ENCODE assay signal across 26 cellular contexts in the genomic region with DNA sequence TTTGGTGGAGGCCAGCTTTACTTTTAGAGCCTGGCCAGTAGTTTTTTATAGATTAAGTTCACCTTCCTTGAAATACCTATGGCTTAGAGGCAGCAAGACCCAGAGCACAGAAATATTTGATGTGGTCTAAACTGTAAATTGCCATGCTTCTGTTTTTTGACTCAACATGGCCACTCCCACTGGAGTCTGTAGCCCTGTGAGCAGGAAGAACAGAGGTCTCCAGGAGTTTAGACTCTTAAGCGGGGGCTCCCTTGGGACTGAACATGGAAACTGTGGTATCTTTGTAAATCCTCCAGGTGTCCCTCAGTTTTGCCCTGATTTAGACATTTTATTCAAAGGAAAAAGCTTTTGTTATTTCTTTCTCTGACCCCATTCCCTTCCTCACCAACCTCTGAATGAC.
DNase-seq lines count a peak whose midpoint lies in the region; ATAC-seq and TF ChIP-seq lines count a peak whose summit lies in the region.
"Had no signal": no experiment of that assay in that cellular context is flagged by ENCODE, and none has a peak within 500 bp of the region (broad histone marks: within the 10 kb centered on the region; RNA-seq: fewer than 3 reads in every experiment).

No MANE protein-coding gene starts in this region.

- peaks cover 24% of the 10 kb centered on the region for H3K36me3 Mint-ChIP-seq in activated CD8-positive, alpha-beta memory T cell treated with anti-CD3 and anti-CD28 coated beads, Interleukin-2, amount 10 ng/mL, durations not matched to agents 7 days and 5 days

- TF ChIP-seq CTCF in 22Rv1 (IDR thresholded peaks at IDR 0.05) = no peak

- no peaks in the 10 kb centered on the region for H3K4me1 Mint-ChIP-seq in activated CD8-positive, alpha-beta memory T cell treated with anti-CD3 and anti-CD28 coated beads, Interleukin-2, amount 10 ng/mL, durations not matched to agents 7 days and 5 days

- H3K27me3 Mint-ChIP-seq in activated CD8-positive, alpha-beta memory T cell treated with anti-CD3 and anti-CD28 coated beads, Interleukin-2, amount 10 ng/mL, durations not matched to agents 7 days and 5 days = no peaks in the 10 kb centered on the region
- H3K27me3 Mint-ChIP-seq: activated CD4-positive, alpha-beta memory T cell treated with anti-CD3 and anti-CD28 coated beads, Interleukin-2, amount 10 ng/mL, durations not matched to agents 7 days and 5 days; memory B cell; stimulated activated naive B cell treated with anti-CD40 and anti-IgM and Interleukin-4, amounts not matched to agents 10 μg/mL and 1 μg/mL and 100 μg/mL, for 72 hours had no signal

- peak overlapping the region; percentile 35 for H3K27ac ChIP-seq in 22Rv1
- no peak overlapping the region for H3K27ac ChIP-seq in BLaER1 treated with 17β-estradiol and CSF1 and Interleukin-3, amounts not matched to agents 10 nM and 100 nM
- peak overlapping the region; percentile 44 for H3K27ac ChIP-seq in KOPT-K1 (ENCODE audit: low read depth, low read length, poor library complexity, severe bottlenecking)
- H3K27ac ChIP-seq: C4-2B, pancreas, SK-N-MC had no signal

- peaks cover 16 to 48% (median 42%) of the 10 kb centered on the region in 10 experiments for H3K4me1 ChIP-seq in BLaER1 treated with 17β-estradiol and CSF1 and Interleukin-3, amounts not matched to agents 10 nM and 100 nM
- H3K4me1 ChIP-seq: pancreas had no signal

- peaks cover 0 to 35% (median 9%) of the 10 kb centered on the region in 11 experiments; a peak in 9 of 22 replicates for H3K36me3 ChIP-seq in BLaER1 treated with 17β-estradiol and CSF1 and Interleukin-3, amounts not matched to agents 10 nM and 100 nM
- no peaks in the 10 kb centered on the region; the same call in 1 of the 2 replicates for H3K36me3 ChIP-seq in KOPT-K1 (ENCODE audit: insufficient read depth, low read length)
- H3K36me3 ChIP-seq: pancreas had no signal

- H3K9me3 ChIP-seq in BLaER1 treated with 17β-estradiol and CSF1 and Interleukin-3, amounts not matched to agents 10 nM and 100 nM (replicated peaks in 1 of 11) = peaks cover 5 to 14% (median 9%) of the 10 kb centered on the region in 11 experiments; a peak in 19 of 22 replicates
- no peaks in the 10 kb centered on the region for H3K9me3 ChIP-seq in KOPT-K1 (ENCODE audit: insufficient read depth, low read length, poor library complexity, severe bottlenecking)
- H3K9me3 ChIP-seq: pancreas had no signal

- H3K27ac Mint-ChIP-seq in activated CD8-positive, alpha-beta memory T cell treated with anti-CD3 and anti-CD28 coated beads, Interleukin-2, amount 10 ng/mL, durations not matched to agents 7 days and 5 days = no peak overlapping the region
- H3K27ac Mint-ChIP-seq: activated CD4-positive, alpha-beta memory T cell treated with anti-CD3 and anti-CD28 coated beads, Interleukin-2, amount 10 ng/mL, durations not matched to agents 7 days and 5 days; activated T-helper 1 cell treated with anti-CD3 and anti-CD28 coated beads, Interleukin-12 subunit alpha, Interleukin-12 subunit beta, Interleukin-2, Interleukin-4 antibody, amounts not matched to agents 30 ng/mL and 10 ng/mL and 1 ng/mL, durations not matched to agents 14 hours and 24 hours and 36 hours; memory B cell; neural progenitor cell; stimulated activated naive B cell treated with anti-CD40 and anti-IgM and Interleukin-4, amounts not matched to agents 10 μg/mL and 1 μg/mL and 100 μg/mL, for 72 hours had no signal

- CTCF ChIA-PET in activated CD8-positive, alpha-beta memory T cell treated with anti-CD3 and anti-CD28 coated beads, Interleukin-2, amount 10 ng/mL, durations not matched to agents 7 days and 5 days (lab: Charles Lee) = no interaction called here

- H3K27me3 ChIP-seq in BLaER1 treated with 17β-estradiol and CSF1 and Interleukin-3, amounts not matched to agents 10 nM and 100 nM = no peaks in the 10 kb centered on the region
- H3K27me3 ChIP-seq: neural progenitor cell, pancreas had no signal

- H3K9ac ChIP-seq in BLaER1 treated with 17β-estradiol and CSF1 and Interleukin-3, amounts not matched to agents 10 nM and 100 nM = no peak overlapping the region
- H3K9ac ChIP-seq: neural progenitor cell had no signal

- no peaks in the 10 kb centered on the region for H4K20me1 ChIP-seq in BLaER1 treated with 17β-estradiol and CSF1 and Interleukin-3, amounts not matched to agents 10 nM and 100 nM

- ATAC-seq in activated CD8-positive, alpha-beta memory T cell treated with anti-CD3 and anti-CD28 coated beads, Interleukin-2, amount 10 ng/mL, durations not matched to agents 7 days and 5 days = no peak
- ATAC-seq: left lobe of liver; pancreas; PC-3; stimulated activated naive B cell treated with anti-CD40 and anti-IgM and Interleukin-4, amounts not matched to agents 10 μg/mL and 1 μg/mL and 100 μg/mL, for 72 hours had no signal

- H3K4me3 ChIP-seq in BLaER1 treated with 17β-estradiol and CSF1 and Interleukin-3, amounts not matched to agents 10 nM and 100 nM = no peak overlapping the region
- H3K4me3 ChIP-seq: neural progenitor cell, pancreas, SK-N-MC had no signal

- H3K9me3 Mint-ChIP-seq in activated CD8-positive, alpha-beta memory T cell treated with anti-CD3 and anti-CD28 coated beads, Interleukin-2, amount 10 ng/mL, durations not matched to agents 7 days and 5 days (ENCODE audit: low read depth) = peaks cover under 1% of the 10 kb centered on the region

- H3K4me3 Mint-ChIP-seq in activated CD8-positive, alpha-beta memory T cell treated with anti-CD3 and anti-CD28 coated beads, Interleukin-2, amount 10 ng/mL, durations not matched to agents 7 days and 5 days = no peak overlapping the region
- H3K4me3 Mint-ChIP-seq: activated CD4-positive, alpha-beta memory T cell treated with anti-CD3 and anti-CD28 coated beads, Interleukin-2, amount 10 ng/mL, durations not matched to agents 7 days and 5 days; activated T-helper 1 cell treated with anti-CD3 and anti-CD28 coated beads, Interleukin-12 subunit alpha, Interleukin-12 subunit beta, Interleukin-2, Interleukin-4 antibody, amounts not matched to agents 30 ng/mL and 10 ng/mL and 1 ng/mL, durations not matched to agents 14 hours and 24 hours and 36 hours; memory B cell; neural progenitor cell; stimulated activated naive B cell treated with anti-CD40 and anti-IgM and Interleukin-4, amounts not matched to agents 10 μg/mL and 1 μg/mL and 100 μg/mL, for 72 hours had no signal

- peak; percentile 20 for DNase-seq in SW480 (ENCODE audit: low spot score)
- no peak for DNase-seq in OCI-M2 (lab: John Stamatoyannopoulos, UW; ENCODE audit: unreplicated experiment)
- no peak for DNase-seq in NCI-H524 treated with DMSO at 0.1 percent for 48 hours (lab: John Stamatoyannopoulos, UW)
- no peak for DNase-seq in activated CD8-positive, alpha-beta memory T cell treated with anti-CD3 and anti-CD28 coated beads, Interleukin-2, amount 10 ng/mL, durations not matched to agents 7 days and 5 days
- DNase-seq: activated CD4-positive, alpha-beta memory T cell treated with anti-CD3 and anti-CD28 coated beads, Interleukin-2, amount 10 ng/mL, durations not matched to agents 7 days and 5 days; activated CD8-positive, alpha-beta memory T cell treated with anti-CD3 and anti-CD28 coated beads, Interleukin-2, amount 50 U/mL, for 48 hours; activated naive CD4-positive, alpha-beta T cell treated with Interleukin-2 at 50 U/mL for 16 hours; central memory CD4-positive, alpha-beta T cell; COR-L47; H7; NCI-H1048; NCI-H1930; pancreas; PC-3; stimulated activated naive B cell treated with anti-CD40 and anti-IgM and Interleukin-4, amounts not matched to agents 10 μg/mL and 1 μg/mL and 100 μg/mL, for 72 hours; substantia nigra; trophoblast cell had no signal

- peak overlapping the region in 10 of 11 experiments; percentile 2 to 74 (median 62); a peak in 19 of 22 replicates for H3K4me2 ChIP-seq in BLaER1 treated with 17β-estradiol and CSF1 and Interleukin-3, amounts not matched to agents 10 nM and 100 nM
- H3K4me2 ChIP-seq: neural progenitor cell had no signal

Comparison
In these comparisons a context has a peak if more than half of its experiments do, and no peak if none do; other contexts are left out.
1. H3K27ac ChIP-seq: peak in 22Rv1 (single experiment) and KOPT-K1 (single experiment); none in BLaER1 treated with 17β-estradiol and CSF1 and Interleukin-3, amounts not matched to agents 10 nM and 100 nM (0 of 11).